ENCODE assay signal across 8 cellular contexts in the genomic region with DNA sequence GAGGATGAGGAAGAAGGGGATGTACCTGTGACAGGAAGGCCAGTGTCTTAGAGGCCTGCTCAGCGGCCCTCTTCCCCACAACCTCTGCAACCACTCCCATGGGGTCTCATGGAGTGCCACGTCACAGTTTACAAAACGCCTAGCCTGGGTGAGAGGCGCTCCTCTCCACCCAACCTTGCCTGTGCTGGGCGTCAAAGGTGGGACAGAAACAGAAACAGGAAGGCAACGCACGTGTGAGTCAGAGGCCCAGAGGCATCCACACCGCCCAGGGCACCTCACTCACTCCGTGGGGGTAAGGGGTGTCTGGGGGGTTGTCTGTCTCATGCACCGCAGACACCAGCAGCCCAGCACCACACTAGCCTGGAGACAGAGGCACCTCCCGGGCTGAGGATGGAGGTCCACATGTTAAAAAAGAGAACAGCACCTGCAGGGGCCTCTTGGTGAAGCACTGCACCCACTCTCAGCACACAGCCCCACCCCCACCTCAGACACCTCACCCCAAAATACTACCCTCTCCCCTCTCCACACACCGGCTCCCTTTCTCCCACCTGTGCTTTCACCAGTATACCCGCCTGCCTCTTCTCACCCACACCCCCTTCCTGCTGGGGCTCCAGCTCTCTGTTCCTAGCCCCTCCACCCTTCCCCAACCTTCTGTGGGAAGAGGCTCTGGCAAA. TPM values are rescaled to one million over a fixed set of nuclear protein-coding genes. Genes with fewer than 3 reads are reported as not detected.
DNase-seq lines count a peak whose midpoint lies in the region; ATAC-seq and TF ChIP-seq lines count a peak whose summit lies in the region.

No MANE protein-coding gene starts in this region.

- DNase-seq in activated CD8-positive, alpha-beta memory T cell treated with anti-CD3 and anti-CD28 coated beads, Interleukin-2, amount 50 U/mL, for 4 hours = peak; percentile 59
- peak; percentile 64 for DNase-seq in stimulated activated CD4-positive, alpha-beta T cell treated with anti-CD3 and anti-CD28 coated beads, Interleukin-15, amount 100 ng/mL, for 24 hours
- DNase-seq in NCI-H1092 treated with DMSO at 0.1 percent for 48 hours (lab: John Stamatoyannopoulos, UW) (no peak), NCI-H1694 (lab: John Stamatoyannopoulos, UW) (no peak), mucosa of descending colon (no peak), psoas muscle (no peak)

- no peak overlapping the region for H3K4me3 ChIP-seq in mucosa of descending colon
- no peak overlapping the region for H3K4me3 ChIP-seq in psoas muscle

- H3K9me3 ChIP-seq in mucosa of descending colon (no peaks in the 10 kb centered on the region), psoas muscle (no peaks in the 10 kb centered on the region)

- 82 to 90% (median 83%) methylated on average over 12 to 13 of the region's 13 CpGs for WGBS in psoas muscle, 3 donors

- intact Hi-C loops in mucosa of descending colon (cut with DNase I, micrococcal nuclease) (no loop called here), psoas muscle (cut with DNase I) (loop anchor here in 1 of 2 donors (5.0 kb wide), 1 partner anchor 348 kb away; no protein-coding TSS in a partner anchor)

- H3K36me3 ChIP-seq in mucosa of descending colon (ENCODE audit: low read depth) (no peaks in the 10 kb centered on the region), psoas muscle (ENCODE audit: insufficient read depth in 1 of 2, low read depth in 1 of 2) (no peaks in the 10 kb centered on the region)

- TF ChIP-seq CTCF in mucosa of descending colon (IDR thresholded peaks at IDR 0.05) = no peak
- no peak for TF ChIP-seq CTCF in psoas muscle (IDR thresholded peaks at IDR 0.05)

- no peak overlapping the region for H3K27ac ChIP-seq in psoas muscle

- peak; percentile 61 for ATAC-seq in GM18867 (IDR thresholded peaks at IDR 0.05; ENCODE audit: unreplicated experiment)
- peak; percentile 59 for ATAC-seq in HG03095 (IDR thresholded peaks at IDR 0.05; ENCODE audit: unreplicated experiment)
- no peak for ATAC-seq in mucosa of descending colon
- ATAC-seq in psoas muscle = no peak

- no peaks in the 10 kb centered on the region for H3K27me3 ChIP-seq in psoas muscle (ENCODE audit: insufficient read depth in 3 of 3, low read length in 2 of 3)

- H3K4me1 ChIP-seq in mucosa of descending colon (ENCODE audit: low read depth) = peaks cover 13% of the 10 kb centered on the region
- peaks cover 7% of the 10 kb centered on the region for H3K4me1 ChIP-seq in psoas muscle

RNA-seq across cellular contexts. Expression of a gene that starts 4.7 kb away (rescaled TPM):
- total RNA-seq in mucosa of descending colon = 100 to 1,000 TPM in 1 of 3 donors, 10 to 100 TPM in 2; 50.8 to 122 (median 98.1) TPM
- total RNA-seq in psoas muscle = 1 to 10 TPM; 1.0 to 2.2 (median 1.3) TPM
- polyA plus RNA-seq in psoas muscle = 1 to 10 TPM in 2 of 3 donors, under 1 TPM in 1; 0.85 to 1.5 (median 1.4) TPM

RNA-seq across cellular contexts. Expression of a gene that starts 19.7 kb away (rescaled TPM):
- total RNA-seq in mucosa of descending colon = 10 to 100 TPM; 20.1 to 39.2 (median 31.0) TPM
- total RNA-seq in psoas muscle = 10 to 100 TPM in 3 of 4 donors, 1 to 10 TPM in 1; 8.3 to 14.7 (median 13.2) TPM
- 10 to 100 TPM; 11.4 to 22.2 (median 13.1) TPM for polyA plus RNA-seq in psoas muscle

Comparison
In these comparisons a context has a peak if more than half of its experiments do, and no peak if none do; other contexts are left out.
1. ATAC-seq: peak in GM18867 (single experiment) and HG03095 (single experiment); none in mucosa of descending colon (single experiment) and psoas muscle (0 of 4).
2. DNase-seq: peak in activated CD8-positive, alpha-beta memory T cell treated with anti-CD3 and anti-CD28 coated beads, Interleukin-2, amount 50 U/mL, for 4 hours (single experiment) and stimulated activated CD4-positive, alpha-beta T cell treated with anti-CD3 and anti-CD28 coated beads, Interleukin-15, amount 100 ng/mL, for 24 hours (single experiment); none in NCI-H1092 treated with DMSO at 0.1 percent for 48 hours (single experiment), NCI-H1694 (single experiment), mucosa of descending colon (0 of 3) and psoas muscle (0 of 2).
3. RNA of a gene that starts 4.7 kb away (total RNA-seq): 50.8 to 122 TPM in mucosa of descending colon; 1.0 to 2.2 TPM in psoas muscle; every median in the first group is over 10 times any median in the second.